ENCODE assay signal across 1 cellular context in the genomic region with DNA sequence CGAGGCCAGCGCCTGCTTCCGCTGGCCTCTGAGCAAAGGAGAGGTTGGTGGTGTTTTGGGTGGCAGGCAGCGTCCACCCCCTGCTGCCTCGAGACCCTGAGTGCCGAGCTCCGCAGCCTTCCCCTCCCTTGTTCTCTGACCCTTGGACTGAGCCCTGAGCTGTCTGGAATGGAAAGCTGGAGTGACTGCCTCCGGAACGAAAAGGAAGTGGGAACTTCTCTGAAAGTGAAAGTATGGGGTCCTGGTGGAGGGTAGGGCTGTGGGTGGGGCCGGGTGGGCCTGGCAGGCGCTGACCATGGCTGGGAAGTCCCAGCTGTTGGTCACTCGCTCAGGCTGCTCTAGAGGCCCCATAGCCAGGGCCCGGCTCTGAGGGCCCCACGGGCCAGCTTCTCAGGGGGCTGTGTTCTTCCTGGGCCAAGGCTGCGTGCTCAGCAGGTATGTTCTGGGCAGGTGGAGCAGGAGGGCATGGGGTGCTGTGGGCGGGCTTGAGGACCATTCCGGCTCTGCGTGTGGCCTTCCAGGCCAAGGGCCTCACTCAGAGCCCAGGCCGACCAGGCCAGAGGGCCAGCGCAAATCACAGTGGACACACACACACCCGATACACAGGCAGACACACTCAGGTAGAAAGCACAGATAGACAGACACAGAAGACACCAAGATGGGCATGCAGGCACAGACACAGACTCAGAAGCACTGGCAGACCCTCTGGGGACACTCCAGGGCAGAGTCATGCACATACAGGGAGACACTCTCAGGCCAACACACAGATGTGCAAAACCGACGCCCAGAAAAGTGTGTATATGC.
TF ChIP-seq lines count a peak whose summit lies in the region.

A gene (plus strand): TSS at position 320 of the 804 bp plus-strand sequence. CDS start 5,495 bp downstream, outside the sequence.

TF ChIP-seq in HepG2, 621 proteins besides CTCF, POLR2A, EP300 and RAD21 (continued from another document and continues in another):
- TF ChIP-seq, protein P1, sequence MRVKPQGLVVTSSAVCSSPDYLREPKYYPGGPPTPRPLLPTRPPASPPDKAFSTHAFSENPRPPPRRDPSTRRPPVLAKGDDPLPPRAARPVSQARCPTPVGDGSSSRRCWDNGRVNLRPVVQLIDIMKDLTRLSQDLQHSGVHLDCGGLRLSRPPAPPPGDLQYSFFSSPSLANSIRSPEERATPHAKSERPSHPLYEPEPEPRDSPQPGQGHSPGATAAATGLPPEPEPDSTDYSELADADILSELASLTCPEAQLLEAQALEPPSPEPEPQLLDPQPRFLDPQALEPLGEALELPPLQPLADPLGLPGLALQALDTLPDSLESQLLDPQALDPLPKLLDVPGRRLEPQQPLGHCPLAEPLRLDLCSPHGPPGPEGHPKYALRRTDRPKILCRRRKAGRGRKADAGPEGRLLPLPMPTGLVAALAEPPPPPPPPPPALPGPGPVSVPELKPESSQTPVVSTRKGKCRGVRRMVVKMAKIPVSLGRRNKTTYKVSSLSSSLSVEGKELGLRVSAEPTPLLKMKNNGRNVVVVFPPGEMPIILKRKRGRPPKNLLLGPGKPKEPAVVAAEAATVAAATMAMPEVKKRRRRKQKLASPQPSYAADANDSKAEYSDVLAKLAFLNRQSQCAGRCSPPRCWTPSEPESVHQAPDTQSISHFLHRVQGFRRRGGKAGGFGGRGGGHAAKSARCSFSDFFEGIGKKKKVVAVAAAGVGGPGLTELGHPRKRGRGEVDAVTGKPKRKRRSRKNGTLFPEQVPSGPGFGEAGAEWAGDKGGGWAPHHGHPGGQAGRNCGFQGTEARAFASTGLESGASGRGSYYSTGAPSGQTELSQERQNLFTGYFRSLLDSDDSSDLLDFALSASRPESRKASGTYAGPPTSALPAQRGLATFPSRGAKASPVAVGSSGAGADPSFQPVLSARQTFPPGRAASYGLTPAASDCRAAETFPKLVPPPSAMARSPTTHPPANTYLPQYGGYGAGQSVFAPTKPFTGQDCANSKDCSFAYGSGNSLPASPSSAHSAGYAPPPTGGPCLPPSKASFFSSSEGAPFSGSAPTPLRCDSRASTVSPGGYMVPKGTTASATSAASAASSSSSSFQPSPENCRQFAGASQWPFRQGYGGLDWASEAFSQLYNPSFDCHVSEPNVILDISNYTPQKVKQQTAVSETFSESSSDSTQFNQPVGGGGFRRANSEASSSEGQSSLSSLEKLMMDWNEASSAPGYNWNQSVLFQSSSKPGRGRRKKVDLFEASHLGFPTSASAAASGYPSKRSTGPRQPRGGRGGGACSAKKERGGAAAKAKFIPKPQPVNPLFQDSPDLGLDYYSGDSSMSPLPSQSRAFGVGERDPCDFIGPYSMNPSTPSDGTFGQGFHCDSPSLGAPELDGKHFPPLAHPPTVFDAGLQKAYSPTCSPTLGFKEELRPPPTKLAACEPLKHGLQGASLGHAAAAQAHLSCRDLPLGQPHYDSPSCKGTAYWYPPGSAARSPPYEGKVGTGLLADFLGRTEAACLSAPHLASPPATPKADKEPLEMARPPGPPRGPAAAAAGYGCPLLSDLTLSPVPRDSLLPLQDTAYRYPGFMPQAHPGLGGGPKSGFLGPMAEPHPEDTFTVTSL (CRISPR knock-in tag; IDR thresholded peaks at IDR 0.05; ENCODE audit: borderline replicate concordance): 0 out of 2 replicates have a peak, but pooled peaks have one; percentile 35
- TF ChIP-seq, protein P2, sequence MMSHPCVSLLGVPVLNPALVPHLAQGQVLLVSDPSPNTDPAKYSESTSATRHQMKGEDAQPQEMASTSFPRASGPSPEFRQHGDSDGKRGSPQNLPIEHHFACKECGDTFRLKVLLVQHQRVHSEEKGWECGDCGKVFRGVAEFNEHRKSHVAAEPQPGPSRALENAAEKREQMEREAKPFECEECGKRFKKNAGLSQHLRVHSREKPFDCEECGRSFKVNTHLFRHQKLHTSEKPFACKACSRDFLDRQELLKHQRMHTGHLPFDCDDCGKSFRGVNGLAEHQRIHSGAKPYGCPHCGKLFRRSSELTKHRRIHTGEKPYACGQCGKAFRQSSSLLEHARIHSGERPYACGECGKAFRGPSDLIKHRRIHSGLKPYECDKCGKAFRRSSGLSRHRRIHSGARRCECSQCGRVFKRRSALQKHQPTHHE (CRISPR knock-in tag; IDR thresholded peaks at IDR 0.05; ENCODE audit: borderline replicate concordance): 0 out of 2 replicates have a peak, but pooled peaks have one; percentile 83
- peak; percentile 42; the same call in 1 of the 2 replicates for TF ChIP-seq TOPORS (CRISPR knock-in tag; IDR thresholded peaks at IDR 0.05)
- TF ChIP-seq, protein P3, sequence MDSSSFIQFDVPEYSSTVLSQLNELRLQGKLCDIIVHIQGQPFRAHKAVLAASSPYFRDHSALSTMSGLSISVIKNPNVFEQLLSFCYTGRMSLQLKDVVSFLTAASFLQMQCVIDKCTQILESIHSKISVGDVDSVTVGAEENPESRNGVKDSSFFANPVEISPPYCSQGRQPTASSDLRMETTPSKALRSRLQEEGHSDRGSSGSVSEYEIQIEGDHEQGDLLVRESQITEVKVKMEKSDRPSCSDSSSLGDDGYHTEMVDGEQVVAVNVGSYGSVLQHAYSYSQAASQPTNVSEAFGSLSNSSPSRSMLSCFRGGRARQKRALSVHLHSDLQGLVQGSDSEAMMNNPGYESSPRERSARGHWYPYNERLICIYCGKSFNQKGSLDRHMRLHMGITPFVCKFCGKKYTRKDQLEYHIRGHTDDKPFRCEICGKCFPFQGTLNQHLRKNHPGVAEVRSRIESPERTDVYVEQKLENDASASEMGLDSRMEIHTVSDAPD (CRISPR knock-in tag; IDR thresholded peaks at IDR 0.05): 0 out of 2 replicates have a peak, but pooled peaks have one; percentile 55
- TF ChIP-seq ZNF569 (CRISPR knock-in tag; IDR thresholded peaks at IDR 0.05; ENCODE audit: borderline replicate concordance): no peak
- 0 out of 2 replicates have a peak, but pooled peaks have one; percentile 52 for TF ChIP-seq ZNF850 (CRISPR knock-in tag; conservative IDR thresholded peaks at IDR 0.05)
- TF ChIP-seq, protein P4, sequence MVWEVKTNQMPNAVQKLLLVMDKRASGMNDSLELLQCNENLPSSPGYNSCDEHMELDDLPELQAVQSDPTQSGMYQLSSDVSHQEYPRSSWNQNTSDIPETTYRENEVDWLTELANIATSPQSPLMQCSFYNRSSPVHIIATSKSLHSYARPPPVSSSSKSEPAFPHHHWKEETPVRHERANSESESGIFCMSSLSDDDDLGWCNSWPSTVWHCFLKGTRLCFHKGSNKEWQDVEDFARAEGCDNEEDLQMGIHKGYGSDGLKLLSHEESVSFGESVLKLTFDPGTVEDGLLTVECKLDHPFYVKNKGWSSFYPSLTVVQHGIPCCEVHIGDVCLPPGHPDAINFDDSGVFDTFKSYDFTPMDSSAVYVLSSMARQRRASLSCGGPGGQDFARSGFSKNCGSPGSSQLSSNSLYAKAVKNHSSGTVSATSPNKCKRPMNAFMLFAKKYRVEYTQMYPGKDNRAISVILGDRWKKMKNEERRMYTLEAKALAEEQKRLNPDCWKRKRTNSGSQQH (CRISPR knock-in tag; IDR thresholded peaks at IDR 0.05; ENCODE audit: low read depth): peak; percentile 2
- 0 out of 2 replicates have a peak, but pooled peaks have one; percentile 27 for TF ChIP-seq ZMAT3 (CRISPR knock-in tag; conservative IDR thresholded peaks at IDR 0.05)
- TF ChIP-seq, protein P5, sequence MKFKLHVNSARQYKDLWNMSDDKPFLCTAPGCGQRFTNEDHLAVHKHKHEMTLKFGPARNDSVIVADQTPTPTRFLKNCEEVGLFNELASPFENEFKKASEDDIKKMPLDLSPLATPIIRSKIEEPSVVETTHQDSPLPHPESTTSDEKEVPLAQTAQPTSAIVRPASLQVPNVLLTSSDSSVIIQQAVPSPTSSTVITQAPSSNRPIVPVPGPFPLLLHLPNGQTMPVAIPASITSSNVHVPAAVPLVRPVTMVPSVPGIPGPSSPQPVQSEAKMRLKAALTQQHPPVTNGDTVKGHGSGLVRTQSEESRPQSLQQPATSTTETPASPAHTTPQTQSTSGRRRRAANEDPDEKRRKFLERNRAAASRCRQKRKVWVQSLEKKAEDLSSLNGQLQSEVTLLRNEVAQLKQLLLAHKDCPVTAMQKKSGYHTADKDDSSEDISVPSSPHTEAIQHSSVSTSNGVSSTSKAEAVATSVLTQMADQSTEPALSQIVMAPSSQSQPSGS (CRISPR knock-in tag; IDR thresholded peaks at IDR 0.05): no peak
- TF ChIP-seq KMT2B (CRISPR knock-in tag; IDR thresholded peaks at IDR 0.05): peak; percentile 38; the same call in 1 of the 2 replicates
- TF ChIP-seq, protein P6, sequence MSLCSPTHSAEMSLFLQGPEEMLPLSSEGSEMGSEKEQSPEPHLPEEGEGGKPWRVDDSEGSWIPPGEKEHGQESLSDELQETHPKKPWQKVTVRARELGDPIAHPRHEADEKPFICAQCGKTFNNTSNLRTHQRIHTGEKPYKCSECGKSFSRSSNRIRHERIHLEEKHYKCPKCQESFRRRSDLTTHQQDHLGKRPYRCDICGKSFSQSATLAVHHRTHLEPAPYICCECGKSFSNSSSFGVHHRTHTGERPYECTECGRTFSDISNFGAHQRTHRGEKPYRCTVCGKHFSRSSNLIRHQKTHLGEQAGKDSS (CRISPR knock-in tag; IDR thresholded peaks at IDR 0.05; ENCODE audit: borderline replicate concordance, low read depth): 0 out of 2 replicates have a peak, but pooled peaks have one; percentile 12
- TF ChIP-seq, protein P7, sequence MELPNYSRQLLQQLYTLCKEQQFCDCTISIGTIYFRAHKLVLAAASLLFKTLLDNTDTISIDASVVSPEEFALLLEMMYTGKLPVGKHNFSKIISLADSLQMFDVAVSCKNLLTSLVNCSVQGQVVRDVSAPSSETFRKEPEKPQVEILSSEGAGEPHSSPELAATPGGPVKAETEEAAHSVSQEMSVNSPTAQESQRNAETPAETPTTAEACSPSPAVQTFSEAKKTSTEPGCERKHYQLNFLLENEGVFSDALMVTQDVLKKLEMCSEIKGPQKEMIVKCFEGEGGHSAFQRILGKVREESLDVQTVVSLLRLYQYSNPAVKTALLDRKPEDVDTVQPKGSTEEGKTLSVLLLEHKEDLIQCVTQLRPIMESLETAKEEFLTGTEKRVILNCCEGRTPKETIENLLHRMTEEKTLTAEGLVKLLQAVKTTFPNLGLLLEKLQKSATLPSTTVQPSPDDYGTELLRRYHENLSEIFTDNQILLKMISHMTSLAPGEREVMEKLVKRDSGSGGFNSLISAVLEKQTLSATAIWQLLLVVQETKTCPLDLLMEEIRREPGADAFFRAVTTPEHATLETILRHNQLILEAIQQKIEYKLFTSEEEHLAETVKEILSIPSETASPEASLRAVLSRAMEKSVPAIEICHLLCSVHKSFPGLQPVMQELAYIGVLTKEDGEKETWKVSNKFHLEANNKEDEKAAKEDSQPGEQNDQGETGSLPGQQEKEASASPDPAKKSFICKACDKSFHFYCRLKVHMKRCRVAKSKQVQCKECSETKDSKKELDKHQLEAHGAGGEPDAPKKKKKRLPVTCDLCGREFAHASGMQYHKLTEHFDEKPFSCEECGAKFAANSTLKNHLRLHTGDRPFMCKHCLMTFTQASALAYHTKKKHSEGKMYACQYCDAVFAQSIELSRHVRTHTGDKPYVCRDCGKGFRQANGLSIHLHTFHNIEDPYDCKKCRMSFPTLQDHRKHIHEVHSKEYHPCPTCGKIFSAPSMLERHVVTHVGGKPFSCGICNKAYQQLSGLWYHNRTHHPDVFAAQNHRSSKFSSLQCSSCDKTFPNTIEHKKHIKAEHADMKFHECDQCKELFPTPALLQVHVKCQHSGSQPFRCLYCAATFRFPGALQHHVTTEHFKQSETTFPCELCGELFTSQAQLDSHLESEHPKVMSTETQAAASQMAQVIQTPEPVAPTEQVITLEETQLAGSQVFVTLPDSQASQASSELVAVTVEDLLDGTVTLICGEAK (IDR thresholded peaks at IDR 0.05): no peak
- TF ChIP-seq, protein P7 (CRISPR knock-in tag; IDR thresholded peaks at IDR 0.05): peak; percentile 40
- 0 out of 2 replicates have a peak, but pooled peaks have one; percentile 43 for TF ChIP-seq POGZ (CRISPR knock-in tag; IDR thresholded peaks at IDR 0.05)
- TF ChIP-seq HES4 (CRISPR knock-in tag; IDR thresholded peaks at IDR 0.05; ENCODE audit: borderline replicate concordance): peak; percentile 77; the same call in 1 of the 2 replicates
- peak; percentile 11; the same call in 1 of the 2 replicates for TF ChIP-seq SMAD3 (CRISPR knock-in tag; IDR thresholded peaks at IDR 0.05)
- TF ChIP-seq ZFP82 (CRISPR knock-in tag; IDR thresholded peaks at IDR 0.05; ENCODE audit: borderline replicate concordance): peak; percentile 61; the same call in 1 of the 2 replicates
- no peak for TF ChIP-seq ZNF33B (CRISPR knock-in tag; IDR thresholded peaks at IDR 0.05)
- TF ChIP-seq ZNF143 (CRISPR knock-in tag; IDR thresholded peaks at IDR 0.05): 0 out of 2 replicates have a peak, but pooled peaks have one; percentile 21
- TF ChIP-seq ZNF605 (CRISPR knock-in tag; IDR thresholded peaks at IDR 0.05): peak; percentile 82
- no peak for TF ChIP-seq MTF2 (CRISPR knock-in tag; IDR thresholded peaks at IDR 0.05; ENCODE audit: borderline replicate concordance)
- peak; percentile 65; the same call in 1 of the 2 replicates for TF ChIP-seq KDM5B (CRISPR knock-in tag; IDR thresholded peaks at IDR 0.05; ENCODE audit: borderline replicate concordance)
- TF ChIP-seq, protein P8, sequence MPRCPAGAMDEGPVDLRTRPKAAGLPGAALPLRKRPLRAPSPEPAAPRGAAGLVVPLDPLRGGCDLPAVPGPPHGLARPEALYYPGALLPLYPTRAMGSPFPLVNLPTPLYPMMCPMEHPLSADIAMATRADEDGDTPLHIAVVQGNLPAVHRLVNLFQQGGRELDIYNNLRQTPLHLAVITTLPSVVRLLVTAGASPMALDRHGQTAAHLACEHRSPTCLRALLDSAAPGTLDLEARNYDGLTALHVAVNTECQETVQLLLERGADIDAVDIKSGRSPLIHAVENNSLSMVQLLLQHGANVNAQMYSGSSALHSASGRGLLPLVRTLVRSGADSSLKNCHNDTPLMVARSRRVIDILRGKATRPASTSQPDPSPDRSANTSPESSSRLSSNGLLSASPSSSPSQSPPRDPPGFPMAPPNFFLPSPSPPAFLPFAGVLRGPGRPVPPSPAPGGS (CRISPR knock-in tag; IDR thresholded peaks at IDR 0.05): peak; percentile 68; the same call in 1 of the 2 replicates
